ENCODE assay signal across 1 cellular context in the genomic region with DNA sequence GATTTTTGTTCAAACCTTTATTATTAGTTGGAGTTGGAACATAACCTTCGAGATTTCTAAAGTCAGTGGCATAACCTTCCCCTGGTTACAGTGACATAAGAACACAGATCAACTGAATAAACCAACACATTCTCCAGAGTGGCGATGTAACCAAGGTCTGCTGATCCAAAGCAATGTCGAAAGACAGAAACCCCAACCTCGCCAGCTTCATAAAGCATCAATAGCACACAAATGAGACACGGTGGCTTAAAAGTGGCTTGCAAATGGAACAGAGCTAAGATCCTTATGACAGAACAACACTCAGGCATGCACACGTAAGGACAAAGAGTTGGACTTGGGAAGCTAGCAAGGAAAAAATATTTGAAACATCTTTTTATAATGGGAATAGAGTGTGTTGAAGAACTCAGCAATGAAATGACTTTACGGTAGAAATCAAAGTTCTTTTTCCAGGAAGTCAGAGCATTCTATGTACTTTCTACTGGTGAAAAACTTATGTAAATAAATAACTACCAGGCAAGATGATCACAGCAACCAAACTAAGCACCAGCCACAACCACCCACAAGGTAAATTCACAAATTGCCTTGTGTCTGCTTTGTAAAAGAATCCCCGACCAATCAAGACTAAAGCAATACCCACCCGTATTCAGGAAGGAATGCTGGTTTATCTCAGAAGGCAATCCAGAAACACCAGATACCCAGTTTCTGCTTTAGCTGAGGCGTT.
TF ChIP-seq lines count a peak whose summit lies in the region.

No MANE protein-coding gene starts in this region.

TF ChIP-seq in H1, 55 proteins besides CTCF, POLR2A, EP300 and RAD21 (continued from another document):
- no peak for TF ChIP-seq RNF2 (IDR thresholded peaks at IDR 0.05; ENCODE audit: borderline replicate concordance, low read depth, low read length, missing control alignments, poor library complexity, severe bottlenecking)
- no peak for TF ChIP-seq SIRT6 (IDR thresholded peaks at IDR 0.05; ENCODE audit: low read length)
- TF ChIP-seq NANOG (IDR thresholded peaks at IDR 0.05; ENCODE audit: insufficient read depth, low read depth, low read length, poor library complexity, severe bottlenecking): no peak
- no peak for TF ChIP-seq POLR2AphosphoS5 (IDR thresholded peaks at IDR 0.05; ENCODE audit: low read depth, low read length)
